1 cellular context compared by ENCODE assay signal in genomic region chr6:34970962-34971361, GRCh38.
TF ChIP-seq lines count a peak whose summit lies in the region.

No MANE protein-coding gene starts in this region.

TF ChIP-seq in IMR-90, 13 proteins besides CTCF, POLR2A, EP300 and RAD21:
- TF ChIP-seq RCOR1 (IDR thresholded peaks at IDR 0.05; ENCODE audit: insufficient replicate concordance, low read length), result no peak
- TF ChIP-seq MXI1 (IDR thresholded peaks at IDR 0.05; ENCODE audit: borderline replicate concordance, low read depth, low read length), result no peak
- TF ChIP-seq MAZ (IDR thresholded peaks at IDR 0.05; ENCODE audit: borderline replicate concordance, low read depth, low read length), result no peak
- TF ChIP-seq USF2 (IDR thresholded peaks at IDR 0.05; ENCODE audit: low read depth, low read length), result no peak
- no peak for TF ChIP-seq FOS (IDR thresholded peaks at IDR 0.05; ENCODE audit: low read depth, low read length)
- TF ChIP-seq, protein P1, sequence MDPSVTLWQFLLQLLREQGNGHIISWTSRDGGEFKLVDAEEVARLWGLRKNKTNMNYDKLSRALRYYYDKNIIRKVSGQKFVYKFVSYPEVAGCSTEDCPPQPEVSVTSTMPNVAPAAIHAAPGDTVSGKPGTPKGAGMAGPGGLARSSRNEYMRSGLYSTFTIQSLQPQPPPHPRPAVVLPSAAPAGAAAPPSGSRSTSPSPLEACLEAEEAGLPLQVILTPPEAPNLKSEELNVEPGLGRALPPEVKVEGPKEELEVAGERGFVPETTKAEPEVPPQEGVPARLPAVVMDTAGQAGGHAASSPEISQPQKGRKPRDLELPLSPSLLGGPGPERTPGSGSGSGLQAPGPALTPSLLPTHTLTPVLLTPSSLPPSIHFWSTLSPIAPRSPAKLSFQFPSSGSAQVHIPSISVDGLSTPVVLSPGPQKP (IDR thresholded peaks at IDR 0.05; ENCODE audit: borderline replicate concordance, low read depth, low read length), result no peak
